37 cellular contexts compared by ENCODE assay signal in genomic region chr6:363291-363690, GRCh38. TPM values are rescaled to one million over a fixed set of nuclear protein-coding genes. Genes with fewer than 3 reads are reported as not detected.
"Had no signal": no experiment of that assay in that cellular context is flagged by ENCODE, and none has a peak within 500 bp of the region (broad histone marks: within the 10 kb centered on the region; RNA-seq: fewer than 3 reads in every experiment).

No MANE protein-coding gene starts in this region.

- H3K36me3 ChIP-seq: adrenal gland, ascending aorta, breast epithelium, cardiac muscle cell, esophagus squamous epithelium, gastroesophageal sphincter, heart right ventricle, WERI-Rb-1 had no signal

- H3K36me3 Mint-ChIP-seq: activated naive CD8-positive, alpha-beta T cell treated with anti-CD3 and anti-CD28 coated beads for 36 hours; brain had no signal

- H3K4me1 ChIP-seq: adrenal gland, ascending aorta, breast epithelium, gastroesophageal sphincter, heart right ventricle had no signal

- H3K4me3 ChIP-seq: adrenal gland, ascending aorta, breast epithelium, cardiac muscle cell, esophagus squamous epithelium, gastroesophageal sphincter, heart right ventricle had no signal

- ATAC-seq: activated CD4-positive, CD25-positive, alpha-beta regulatory T cell treated with anti-CD3 and anti-CD28 coated beads, Interleukin-2, amount 50 U/mL, for 24 hours; activated CD8-positive, alpha-beta T cell treated with anti-CD3 and anti-CD28 coated beads for 36 hours; activated naive CD8-positive, alpha-beta T cell treated with anti-CD3 and anti-CD28 coated beads, Interleukin-2, amount 50 U/mL, for 24 hours; gastroesophageal sphincter; heart right ventricle; T-cell had no signal

- H3K4me3 Mint-ChIP-seq: activated B cell treated with CpG ODN at 0.5 μM for 24 hours; activated CD8-positive, alpha-beta T cell treated with anti-CD3 and anti-CD28 coated beads for 36 hours; activated naive CD4-positive, alpha-beta T cell treated with anti-CD3 and anti-CD28 coated beads for 36 hours; activated naive CD4-positive, alpha-beta T cell treated with anti-CD3 and anti-CD28 coated beads, Interleukin-2, amount 50 U/mL, for 24 hours; activated naive CD8-positive, alpha-beta T cell treated with anti-CD3 and anti-CD28 coated beads for 36 hours; activated naive CD8-positive, alpha-beta T cell treated with anti-CD3 and anti-CD28 coated beads, Interleukin-2, amount 50 U/mL, for 24 hours; activated T-helper 1 cell treated with anti-CD3 and anti-CD28 coated beads, Interleukin-12 subunit alpha, Interleukin-12 subunit beta, Interleukin-2, Interleukin-4 antibody, amounts not matched to agents 30 ng/mL and 10 ng/mL and 1 ng/mL, durations not matched to agents 14 hours and 24 hours and 36 hours; brain; central memory CD8-positive, alpha-beta T cell; T-cell; T-helper 1 cell treated with Interleukin-12 subunit alpha and Interleukin-12 subunit beta and Interleukin-4 antibody, amounts not matched to agents 30 μg/mL and 1 μg/mL, for 36 hours; T-helper 2 cell treated with Interferon-gamma antibody and Interleukin-4, amounts not matched to agents 5 μg/mL and 100 μg/mL, for 36 hours had no signal

- DNase-seq: activated B cell treated with CpG ODN at 0.5 μM for 24 hours; activated CD4-positive, alpha-beta T cell treated with anti-CD3 and anti-CD28 coated beads for 48 hours; activated CD4-positive, alpha-beta T cell treated with anti-CD3 and anti-CD28 coated beads, Interleukin-2, amount 50 U/mL, for 1 hour; activated CD4-positive, alpha-beta T cell treated with anti-CD3 and anti-CD28 coated beads, Interleukin-2, amount 50 U/mL, for 48 hours; activated CD8-positive, alpha-beta memory T cell treated with anti-CD3 and anti-CD28 coated beads for 24 hours; activated CD8-positive, alpha-beta T cell treated with anti-CD3 and anti-CD28 coated beads for 36 hours; activated effector memory CD4-positive, alpha-beta T cell treated with anti-CD3 and anti-CD28 coated beads, Interleukin-2, amount 50 U/mL, for 16 hours; activated naive CD4-positive, alpha-beta T cell treated with anti-CD3 and anti-CD28 coated beads for 36 hours; activated naive CD8-positive, alpha-beta T cell treated with anti-CD3 and anti-CD28 coated beads for 36 hours; activated naive CD8-positive, alpha-beta T cell treated with anti-CD3 and anti-CD28 coated beads, Interleukin-2, amount 50 U/mL, for 24 hours; activated T-cell treated with anti-CD3 and anti-CD28 coated beads, Interleukin-2, amount 50 U/mL, for 1 hour; activated T-cell treated with anti-CD3 and anti-CD28 coated beads, Interleukin-2, amount 50 U/mL, for 48 hours; adrenal gland; effector CD8-positive, alpha-beta T cell; esophagus squamous epithelium; foreskin melanocyte; heart right ventricle; T-cell; T1000; WERI-Rb-1 had no signal

- H3K27me3 Mint-ChIP-seq: activated B cell treated with CpG ODN at 0.5 μM for 24 hours; activated naive CD4-positive, alpha-beta T cell treated with anti-CD3 and anti-CD28 coated beads, Interleukin-2, amount 50 U/mL, for 24 hours; activated naive CD8-positive, alpha-beta T cell treated with anti-CD3 and anti-CD28 coated beads, Interleukin-2, amount 50 U/mL, for 24 hours; central memory CD8-positive, alpha-beta T cell had no signal

- H3K27ac ChIP-seq: adrenal gland, ascending aorta, breast epithelium, cardiac muscle cell, epithelial cell of prostate, esophagus squamous epithelium, gastroesophageal sphincter, heart right ventricle, WERI-Rb-1 had no signal

- FAIRE-seq: colon, endometrium, endothelial cell of umbilical vein had no signal

- H3K27ac Mint-ChIP-seq: activated B cell treated with CpG ODN at 0.5 μM for 24 hours; activated CD8-positive, alpha-beta T cell treated with anti-CD3 and anti-CD28 coated beads for 36 hours; activated naive CD4-positive, alpha-beta T cell treated with anti-CD3 and anti-CD28 coated beads for 36 hours; activated naive CD4-positive, alpha-beta T cell treated with anti-CD3 and anti-CD28 coated beads, Interleukin-2, amount 50 U/mL, for 24 hours; activated naive CD8-positive, alpha-beta T cell treated with anti-CD3 and anti-CD28 coated beads for 36 hours; activated naive CD8-positive, alpha-beta T cell treated with anti-CD3 and anti-CD28 coated beads, Interleukin-2, amount 50 U/mL, for 24 hours; activated T-helper 1 cell treated with anti-CD3 and anti-CD28 coated beads, Interleukin-12 subunit alpha, Interleukin-12 subunit beta, Interleukin-2, Interleukin-4 antibody, amounts not matched to agents 30 ng/mL and 10 ng/mL and 1 ng/mL, durations not matched to agents 14 hours and 24 hours and 36 hours; activated T-helper 2 cell treated with anti-CD3 and anti-CD28 coated beads, Interferon-gamma antibody, Interleukin-2, Interleukin-4, amounts not matched to agents 10 μg/mL and 5 μg/mL and 100 μg/mL, durations not matched to agents 14 hours and 24 hours and 36 hours; brain; T-cell; T-helper 1 cell treated with Interleukin-12 subunit alpha and Interleukin-12 subunit beta and Interleukin-4 antibody, amounts not matched to agents 30 μg/mL and 1 μg/mL, for 36 hours; T-helper 2 cell treated with Interferon-gamma antibody and Interleukin-4, amounts not matched to agents 5 μg/mL and 100 μg/mL, for 36 hours had no signal

- H3K9me3 ChIP-seq: adrenal gland had no signal

- H3K27me3 ChIP-seq: ascending aorta, cardiac muscle cell had no signal

- H3K4me1 Mint-ChIP-seq: activated naive CD4-positive, alpha-beta T cell treated with anti-CD3 and anti-CD28 coated beads, Interleukin-2, amount 50 U/mL, for 24 hours had no signal

RNA-seq across cellular contexts. Expression of gene IRF4, which starts 28.3 kb away (rescaled TPM):
- total RNA-seq: cardiac muscle cell, endothelial cell of umbilical vein, glomerular endothelial cell had no signal
- polyA plus RNA-seq: cardiac muscle cell, endothelial cell of umbilical vein had no signal
